ENCODE assay signal across 8 cellular contexts in the genomic region with DNA sequence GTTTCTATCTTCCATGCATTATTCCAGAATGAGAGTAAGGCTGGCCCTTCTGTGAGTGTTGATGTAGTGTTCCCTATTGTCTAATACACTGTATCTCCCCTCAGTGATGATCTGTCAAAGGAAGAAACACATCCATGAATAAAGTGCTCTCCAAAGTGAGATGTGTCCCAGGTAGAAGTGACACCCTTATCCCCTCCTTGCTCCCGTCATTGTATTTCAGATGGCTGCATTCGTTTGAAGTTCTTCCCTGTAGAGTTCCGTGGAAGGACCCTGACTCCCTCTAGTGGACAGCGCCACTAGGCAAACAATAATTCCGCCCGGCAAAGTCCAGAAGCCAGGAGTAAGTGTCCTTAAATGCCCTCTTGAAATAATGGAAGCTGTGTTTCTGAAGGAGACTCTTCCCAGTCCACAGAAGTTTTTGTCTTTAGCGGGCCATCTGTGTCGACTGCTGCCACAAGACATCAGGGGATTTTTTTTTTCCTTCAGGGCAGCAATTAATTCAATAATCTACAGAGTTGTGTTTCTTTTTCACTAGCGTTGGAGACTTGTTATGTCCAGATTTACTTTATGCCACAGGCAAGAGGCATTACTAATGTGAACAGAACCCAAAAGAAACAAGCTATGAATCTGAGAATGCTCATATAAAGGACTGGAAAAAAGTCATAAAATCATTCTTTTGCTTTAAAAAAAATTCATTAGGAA.
DNase-seq lines count a peak whose midpoint lies in the region; TF ChIP-seq lines count a peak whose summit lies in the region.

No MANE protein-coding gene starts in this region.

- peak overlapping the region; percentile 24 for H2AFZ ChIP-seq in MM.1S (ENCODE audit: low read length)

- no peaks in the 10 kb centered on the region for H3F3A ChIP-seq in MM.1S (ENCODE audit: insufficient read depth, low read length)

- H3K9me3 ChIP-seq in MM.1S (replicated peaks; ENCODE audit: insufficient read depth, low read length) (no peaks in the 10 kb centered on the region), ovary (no peaks in the 10 kb centered on the region), tibial nerve (no peaks in the 10 kb centered on the region)

- H3K4me3 ChIP-seq in H7 (ENCODE audit: insufficient read depth, low read depth, low read length) (no peak overlapping the region), MM.1S (ENCODE audit: low read length) (no peak overlapping the region), ovary (no peak overlapping the region), tibial nerve (no peak overlapping the region)

- TF ChIP-seq POLR2A in ovary (IDR thresholded peaks at IDR 0.05) (no peak), tibial nerve (IDR thresholded peaks at IDR 0.05) (no peak)

- H3K4me1 ChIP-seq in MM.1S (ENCODE audit: low read length) (no peaks in the 10 kb centered on the region), ovary (ENCODE audit: insufficient read depth) (peaks cover 8% of the 10 kb centered on the region), tibial nerve (peaks cover 0 to 16% (median 2%) of the 10 kb centered on the region in 4 donors)

- TF ChIP-seq EP300 in ovary (IDR thresholded peaks at IDR 0.05) = no peak
- peak in 1 of 2 donors; percentile 55 for TF ChIP-seq EP300 in tibial nerve (IDR thresholded peaks at IDR 0.05)

- DNase-seq in GDM1 (lab: John Stamatoyannopoulos, UW) = peak; percentile 9
- DNase-seq in H7 = peak; percentile 71
- DNase-seq in MM.1S = peak; percentile 50
- DNase-seq in RWPE1 (ENCODE audit: low spot score) = peak; percentile 78
- peak; percentile 14 for DNase-seq in activated T-helper 9 cell treated with anti-CD3 and anti-CD28 coated beads, Interleukin-2, amount 50 U/mL, for 16 hours (ENCODE audit: low read depth)
- peak; percentile 95 for DNase-seq in foreskin melanocyte
- peak; percentile 72 to 85 (median 81) for DNase-seq in ovary
- peak; percentile 71 to 89 for DNase-seq in tibial nerve (ENCODE audit: low spot score in 2 of 2)

- POLR2A ChIA-PET in RWPE1 (lab: Yijun Ruan, JAX; ENCODE audit: low non-redundant PET) = interaction anchor here (0.8 kb wide), 1 partner anchor 65 kb away, joined by 4 read pairs; the partner anchor contains the start of gene THNSL1

- no peaks in the 10 kb centered on the region for H3K79me2 ChIP-seq in MM.1S (ENCODE audit: low read length)

- H3K27me3 ChIP-seq in H7 (ENCODE audit: control insufficient read depth, insufficient read depth, low read length) = no peaks in the 10 kb centered on the region; the same call in 1 of the 2 replicates
- H3K27me3 ChIP-seq in MM.1S (replicated peaks; ENCODE audit: insufficient read depth, low read length) = no peaks in the 10 kb centered on the region
- no peaks in the 10 kb centered on the region for H3K27me3 ChIP-seq in ovary
- no peaks in the 10 kb centered on the region for H3K27me3 ChIP-seq in tibial nerve

- H3K9ac ChIP-seq in MM.1S (ENCODE audit: low read length) = no peak overlapping the region

- H4K20me1 ChIP-seq in MM.1S (ENCODE audit: insufficient read depth, low read length) = no peaks in the 10 kb centered on the region

- no peak overlapping the region for H3K27ac ChIP-seq in MM.1S (ENCODE audit: low read length)
- no peak overlapping the region for H3K27ac ChIP-seq in RWPE1
- no peak overlapping the region for H3K27ac ChIP-seq in ovary
- H3K27ac ChIP-seq in tibial nerve = peak overlapping the region in 1 of 4 donors; percentile 21

- CTCF ChIA-PET in RWPE1 (lab: Yijun Ruan, JAX) = interaction anchor here (0.5 to 2.3 kb wide), 32 partner anchors 10 to 1659 kb away, joined by 3 to 23 read pairs (median 4); no protein-coding TSS in a partner anchor

- peak; percentile 91 for TF ChIP-seq CTCF in MM.1S (IDR thresholded peaks at IDR 0.05; ENCODE audit: low read length)
- peak; percentile 93 for TF ChIP-seq CTCF in RWPE1 (conservative IDR thresholded peaks at IDR 0.05; ENCODE audit: low read depth)
- TF ChIP-seq CTCF in ovary (IDR thresholded peaks at IDR 0.05) = peak; percentile 69 to 89 (median 81)
- TF ChIP-seq CTCF in tibial nerve (IDR thresholded peaks at IDR 0.05) = peak; percentile 74 to 86 (median 82)

- 1 to 3% (median 2%) methylated on average over 9 of the region's 9 CpGs for WGBS in ovary, 3 donors
- 3 to 4% methylated on average over 9 of the region's 9 CpGs for WGBS in tibial nerve, 2 donors

- no peaks in the 10 kb centered on the region for H3K9me2 ChIP-seq in MM.1S (replicated peaks; ENCODE audit: insufficient read depth, low read length)

- H3K36me3 ChIP-seq in H7 (replicated peaks; ENCODE audit: control insufficient read depth, insufficient read depth, low read length) (no peaks in the 10 kb centered on the region), MM.1S (replicated peaks; ENCODE audit: insufficient read depth, low read length) (no peaks in the 10 kb centered on the region), ovary (no peaks in the 10 kb centered on the region), tibial nerve (no peaks in the 10 kb centered on the region)

- no peak overlapping the region for H3K4me2 ChIP-seq in MM.1S (ENCODE audit: low read depth, low read length)

- intact Hi-C loops in ovary (cut with DNase I) = no loop called here

Comparison
In these comparisons a context has a peak if more than half of its experiments do, and no peak if none do; other contexts are left out.
1. DNase-seq: peak in every context shown above with its lines; median percentile 95 in foreskin melanocyte; 81 in ovary; 80 in tibial nerve; 78 in RWPE1; 71 in H7; 50 in MM.1S; 14 in activated T-helper 9 cell treated with anti-CD3 and anti-CD28 coated beads, Interleukin-2, amount 50 U/mL, for 16 hours; 9 in GDM1.